8 cellular contexts compared by ENCODE assay signal in the genomic region with DNA sequence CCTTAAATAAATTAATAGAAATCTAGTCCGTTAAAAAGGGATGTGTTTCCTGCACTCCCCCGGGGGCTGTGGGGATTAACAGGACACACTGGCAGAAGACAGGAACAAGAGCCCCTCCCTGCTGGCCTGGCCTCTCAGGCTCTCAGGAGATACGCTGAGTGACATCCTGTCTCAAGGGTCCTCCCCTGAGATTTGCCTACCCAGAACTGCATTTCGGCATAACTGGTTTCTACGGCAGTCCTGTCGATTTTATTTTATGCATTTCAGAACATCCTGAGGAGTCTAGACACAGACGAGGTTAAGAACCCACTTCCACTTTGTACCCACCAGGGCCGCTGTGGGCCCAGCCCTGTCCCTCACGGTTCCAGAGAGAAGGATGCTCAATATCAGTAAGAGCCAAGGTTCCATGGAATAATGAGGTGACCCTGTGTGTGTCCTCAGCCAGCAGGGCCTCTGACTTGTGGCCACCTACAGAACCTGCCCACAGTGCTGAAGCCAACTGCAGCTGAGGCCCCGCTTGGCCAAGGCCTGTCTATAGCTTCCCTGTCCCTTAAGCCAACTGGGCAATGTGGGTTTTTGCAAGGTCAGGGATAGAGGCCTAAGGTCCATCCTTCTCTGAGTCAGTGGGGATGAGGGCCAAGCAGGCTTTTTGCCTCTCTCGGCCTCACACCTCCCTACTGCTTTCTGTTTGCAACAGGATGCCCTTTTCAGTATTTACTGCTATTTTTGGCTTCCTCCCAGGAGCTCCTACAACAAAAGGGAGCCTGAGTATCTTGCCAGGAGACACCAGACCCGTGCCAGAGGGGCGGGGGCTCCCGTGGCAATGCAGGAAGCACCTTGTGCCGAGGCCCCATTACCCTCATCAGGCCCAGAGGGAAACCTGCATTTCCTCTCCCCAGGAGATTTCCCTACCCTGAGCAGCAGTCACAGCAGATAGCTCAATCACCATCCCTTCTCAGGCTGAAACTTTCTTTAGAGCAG. TPM values are rescaled to one million over a fixed set of nuclear protein-coding genes. Genes with fewer than 3 reads are reported as not detected.
DNase-seq lines count a peak whose midpoint lies in the region; ATAC-seq and TF ChIP-seq lines count a peak whose summit lies in the region.

No MANE protein-coding gene starts in this region.

- peak overlapping the region; percentile 73 for H3K4me3 Mint-ChIP-seq in activated B cell treated with CpG ODN at 0.5 μM for 24 hours

- H3K36me3 Mint-ChIP-seq in activated B cell treated with CpG ODN at 0.5 μM for 24 hours (ENCODE audit: low read depth), result peaks cover 40% of the 10 kb centered on the region

- intact Hi-C loops in activated B cell treated with CpG ODN at 0.5 μM for 24 hours (cut with micrococcal nuclease), result loop anchor here (1.0 to 5.0 kb wide), 4 partner anchors 14 to 270 kb away; partner anchors contain the start of genes ITPR3 and UQCC2

- no peak overlapping the region for H3K4me3 ChIP-seq in skin epidermis

- H3K27ac Mint-ChIP-seq in activated B cell treated with CpG ODN at 0.5 μM for 24 hours, result peak overlapping the region; percentile 90

- CTCF ChIA-PET in activated B cell treated with CpG ODN at 0.5 μM for 24 hours (lab: Charles Lee), result interaction anchor here (0.8 to 1.4 kb wide), 3 partner anchors 14 to 112 kb away, joined by 3 to 6 read pairs (median 5); no protein-coding TSS in a partner anchor

- peak; percentile 72 for ATAC-seq in activated B cell treated with CpG ODN at 0.5 μM for 24 hours (ENCODE audit: low read depth)
- ATAC-seq in GM19452 (IDR thresholded peaks at IDR 0.05; ENCODE audit: unreplicated experiment), result no peak

- H3K27ac ChIP-seq in skin epidermis, result peak overlapping the region in 17 of 21 experiments; percentile 30 to 91 (median 55)

- peaks cover 96% of the 10 kb centered on the region for H3K4me1 Mint-ChIP-seq in activated B cell treated with CpG ODN at 0.5 μM for 24 hours

- H3K27me3 Mint-ChIP-seq in activated B cell treated with CpG ODN at 0.5 μM for 24 hours, result no peaks in the 10 kb centered on the region

- TF ChIP-seq CTCF in activated B cell treated with CpG ODN at 0.5 μM for 24 hours (IDR thresholded peaks at IDR 0.05), result no peak

- H3K9me3 Mint-ChIP-seq in activated B cell treated with CpG ODN at 0.5 μM for 24 hours, result no peaks in the 10 kb centered on the region

- DNase-seq in COR-L47 (lab: John Stamatoyannopoulos, UW) (peak; percentile 97), M059J (ENCODE audit: low read depth) (peak; percentile 97), activated B cell treated with CpG ODN at 0.5 μM for 24 hours (peak; percentile 45), fibroblast of the conjunctiva (ENCODE audit: low read depth) (peak; percentile 77), SW 1271 (lab: John Stamatoyannopoulos, UW) (no peak)
- no peak for DNase-seq in activated CD4-positive, CD25-positive, alpha-beta regulatory T cell treated with anti-CD3 and anti-CD28 coated beads, Interleukin-2, amount 50 U/mL, for 72 hours

- POLR2A ChIA-PET in activated B cell treated with CpG ODN at 0.5 μM for 24 hours (lab: Charles Lee), result interaction anchor here (0.6 to 2.0 kb wide), 8 partner anchors 15 to 384 kb away, joined by 3 to 11 read pairs (median 4); partner anchors contain the start of genes BAK1, ITPR3 and UQCC2

RNA-seq across cellular contexts. Expression of gene UQCC2, which starts 14.7 kb away (rescaled TPM):
- 81.0 and 97.6 TPM in 2 replicates for total RNA-seq in M059J (2014; rRNA removed; shearing (Covaris generic))
- total RNA-seq in activated B cell treated with CpG ODN at 0.5 μM for 24 hours, result 26.2 and 37.5 TPM in 2 replicates

RNA-seq across cellular contexts. Expression of gene IP6K3, which starts 49.9 kb away (rescaled TPM):
- 0.15 TPM in 1 of 2 replicates, not detected in the other for total RNA-seq in M059J (2014; rRNA removed; shearing (Covaris generic))
- not detected in 2 replicates for total RNA-seq in activated B cell treated with CpG ODN at 0.5 μM for 24 hours

Comparison
In these comparisons a context has a peak if more than half of its experiments do, and no peak if none do; other contexts are left out.
1. DNase-seq: peak in COR-L47 (single experiment), M059J (single experiment), activated B cell treated with CpG ODN at 0.5 μM for 24 hours (single experiment) and fibroblast of the conjunctiva (single experiment); none in SW 1271 (0 of 2) and activated CD4-positive, CD25-positive, alpha-beta regulatory T cell treated with anti-CD3 and anti-CD28 coated beads, Interleukin-2, amount 50 U/mL, for 72 hours (single experiment).